In genomic region chr2:111121873-111122630, GRCh38 we compare ENCODE assay signal across 8 cellular contexts. TPM values are rescaled to one million over a fixed set of nuclear protein-coding genes. Genes with fewer than 3 reads are reported as not detected.
DNase-seq lines count a peak whose midpoint lies in the region; ATAC-seq and TF ChIP-seq lines count a peak whose summit lies in the region.

No MANE protein-coding gene starts in this region.

- H3K9ac ChIP-seq in endodermal cell (ENCODE audit: extremely low read depth, low read length, poor library complexity, severe bottlenecking) = peak overlapping the region; percentile 68

- TF ChIP-seq CTCF in endodermal cell (conservative IDR thresholded peaks at IDR 0.05) = no peak

- H3K27me3 Mint-ChIP-seq in CD4-positive, alpha-beta memory T cell = peaks cover 10 to 24% of the 10 kb centered on the region in 2 donors
- peaks cover 53% of the 10 kb centered on the region for H3K27me3 Mint-ChIP-seq in activated CD8-positive, alpha-beta memory T cell treated with anti-CD3 and anti-CD28 coated beads, Interleukin-2, amount 10 ng/mL, durations not matched to agents 7 days and 5 days
- H3K27me3 Mint-ChIP-seq in endodermal cell (ENCODE audit: insufficient read depth) = peaks cover 34% of the 10 kb centered on the region

- peaks cover 28 to 43% of the 10 kb centered on the region in 2 donors for H3K36me3 Mint-ChIP-seq in CD4-positive, alpha-beta memory T cell
- peaks cover 22% of the 10 kb centered on the region for H3K36me3 Mint-ChIP-seq in activated CD8-positive, alpha-beta memory T cell treated with anti-CD3 and anti-CD28 coated beads, Interleukin-2, amount 10 ng/mL, durations not matched to agents 7 days and 5 days
- H3K36me3 Mint-ChIP-seq in endodermal cell (ENCODE audit: low read depth) = peaks cover 32% of the 10 kb centered on the region

- H3K36me3 ChIP-seq in CD4-positive, alpha-beta memory T cell (ENCODE audit: insufficient read depth, low read length) = no peaks in the 10 kb centered on the region
- H3K36me3 ChIP-seq in endodermal cell (ENCODE audit: control insufficient read depth, insufficient read depth, low read length) = peaks cover 32% of the 10 kb centered on the region

- peaks cover 0 to 1% (median 0%) of the 10 kb centered on the region in 8 donors for H3K9me3 Mint-ChIP-seq in CD4-positive, alpha-beta memory T cell
- no peaks in the 10 kb centered on the region for H3K9me3 Mint-ChIP-seq in activated CD8-positive, alpha-beta memory T cell treated with anti-CD3 and anti-CD28 coated beads, Interleukin-2, amount 10 ng/mL, durations not matched to agents 7 days and 5 days (ENCODE audit: low read depth)
- H3K9me3 Mint-ChIP-seq in endodermal cell = no peaks in the 10 kb centered on the region

- H3K9me3 ChIP-seq in CD4-positive, alpha-beta memory T cell (ENCODE audit: control insufficient read depth in 1 of 2, low read length in 2 of 2) = no peaks in the 10 kb centered on the region
- H3K9me3 ChIP-seq in endodermal cell (ENCODE audit: control insufficient read depth, low read length) = no peaks in the 10 kb centered on the region

- peaks cover 26 to 63% (median 41%) of the 10 kb centered on the region in 4 donors for H3K4me1 Mint-ChIP-seq in CD4-positive, alpha-beta memory T cell
- H3K4me1 Mint-ChIP-seq in activated CD8-positive, alpha-beta memory T cell treated with anti-CD3 and anti-CD28 coated beads, Interleukin-2, amount 10 ng/mL, durations not matched to agents 7 days and 5 days = peaks cover 40% of the 10 kb centered on the region
- H3K4me1 Mint-ChIP-seq in endodermal cell = peaks cover 16% of the 10 kb centered on the region

- peak; percentile 67 to 86 (median 77) for DNase-seq in CD4-positive, alpha-beta memory T cell
- DNase-seq in NOMO-1 (lab: John Stamatoyannopoulos, UW; ENCODE audit: unreplicated experiment in 2 of 2) = peak; percentile 81 to 88
- DNase-seq in activated CD8-positive, alpha-beta memory T cell treated with anti-CD3 and anti-CD28 coated beads, Interleukin-2, amount 10 ng/mL, durations not matched to agents 7 days and 5 days = peak; percentile 82
- DNase-seq in endodermal cell = peak; percentile 96
- peak; percentile 97 for DNase-seq in mesenteric fat pad (ENCODE audit: low spot score)
- DNase-seq in stimulated activated CD8-positive, alpha-beta memory T cell treated with anti-CD3 and anti-CD28 coated beads, Interleukin-12 subunit alpha, Interleukin-12 subunit beta, amount 100 ng/mL, for 4 hours (ENCODE audit: low read depth) = peak; percentile 66

- H3K4me3 Mint-ChIP-seq in CD4-positive, alpha-beta memory T cell = peak overlapping the region; percentile 85 to 96 (median 94)
- H3K4me3 Mint-ChIP-seq in activated CD8-positive, alpha-beta memory T cell treated with anti-CD3 and anti-CD28 coated beads, Interleukin-2, amount 10 ng/mL, durations not matched to agents 7 days and 5 days = peak overlapping the region; percentile 92
- H3K4me3 Mint-ChIP-seq in endodermal cell = peak overlapping the region; percentile 86

- 1% methylated on average over 24 to 90 of the region's 90 CpGs for WGBS in endodermal cell (ENCODE audit: insufficient coverage in 1 of 2, insufficient read length in 1 of 2), 2 experiments

- peak overlapping the region; percentile 78 to 83 for H3K4me3 ChIP-seq in CD4-positive, alpha-beta memory T cell (ENCODE audit: low read length in 2 of 2)
- peak overlapping the region; percentile 85 for H3K4me3 ChIP-seq in endodermal cell (ENCODE audit: low read length)

- intact Hi-C loops in CD4-positive, alpha-beta memory T cell (cut with micrococcal nuclease) = loop anchor here (5.0 to 10.0 kb wide), 4 partner anchors 447 to 1640 kb away; partner anchors contain the start of genes BUB1 and CKAP2L

- H3K27ac ChIP-seq in CD4-positive, alpha-beta memory T cell (ENCODE audit: low read depth, low read length) = peak overlapping the region; percentile 32
- peak overlapping the region; percentile 16 for H3K27ac ChIP-seq in endodermal cell (ENCODE audit: low read depth, low read length)

- H3K4me1 ChIP-seq in CD4-positive, alpha-beta memory T cell (ENCODE audit: insufficient read depth, low read length) = peaks cover 43% of the 10 kb centered on the region
- H3K4me1 ChIP-seq in endodermal cell (ENCODE audit: control insufficient read depth, insufficient read depth, low read length) = peaks cover 3% of the 10 kb centered on the region

- CTCF ChIA-PET in CD4-positive, alpha-beta memory T cell (lab: Charles Lee; ENCODE audit: partially characterized antibody) = no interaction called here
- CTCF ChIA-PET in activated CD8-positive, alpha-beta memory T cell treated with anti-CD3 and anti-CD28 coated beads, Interleukin-2, amount 10 ng/mL, durations not matched to agents 7 days and 5 days (lab: Charles Lee) = interaction anchor here (1.4 to 1.9 kb wide), 2 partner anchors 263 to 577 kb away, joined by 4 to 9 read pairs; no protein-coding TSS in a partner anchor

- H3K27me3 ChIP-seq in CD4-positive, alpha-beta memory T cell (ENCODE audit: insufficient read depth, low read length) = peaks cover 26% of the 10 kb centered on the region
- peaks cover 32% of the 10 kb centered on the region for H3K27me3 ChIP-seq in endodermal cell (ENCODE audit: control insufficient read depth, insufficient read depth, low read length, poor library complexity, severe bottlenecking)

- POLR2A ChIA-PET in CD4-positive, alpha-beta memory T cell (lab: Charles Lee; ENCODE audit: partially characterized antibody) = interaction anchor here (1.6 to 2.2 kb wide), 3 partner anchors 11 to 933 kb away, joined by 5 to 10 read pairs (median 6); partner anchors contain the start of gene TMEM87B

- ATAC-seq in GM19455 (IDR thresholded peaks at IDR 0.05; ENCODE audit: unreplicated experiment) (peak; percentile 50), HG03571 (IDR thresholded peaks at IDR 0.05; ENCODE audit: unreplicated experiment) (peak; percentile 40)
- peak; percentile 68 for ATAC-seq in activated CD8-positive, alpha-beta memory T cell treated with anti-CD3 and anti-CD28 coated beads, Interleukin-2, amount 10 ng/mL, durations not matched to agents 7 days and 5 days

- H3K27ac Mint-ChIP-seq in CD4-positive, alpha-beta memory T cell = peak overlapping the region in 6 of 7 donors; percentile 31 to 90 (median 82)
- peak overlapping the region; percentile 68 for H3K27ac Mint-ChIP-seq in activated CD8-positive, alpha-beta memory T cell treated with anti-CD3 and anti-CD28 coated beads, Interleukin-2, amount 10 ng/mL, durations not matched to agents 7 days and 5 days
- peak overlapping the region; percentile 94 for H3K27ac Mint-ChIP-seq in endodermal cell

RNA-seq across cellular contexts. Expression of gene BCL2L11, which starts 1.3 kb away (rescaled TPM):
- 10 to 100 TPM; 33.4 to 34.1 TPM for total RNA-seq in CD4-positive, alpha-beta memory T cell
- polyA plus RNA-seq in CD4-positive, alpha-beta memory T cell = 10 to 100 TPM in 1 of 2 donors, 1 to 10 TPM in 1; 4.7 to 15.8 TPM
- total RNA-seq in activated CD8-positive, alpha-beta memory T cell treated with anti-CD3 and anti-CD28 coated beads, Interleukin-2, amount 10 ng/mL, durations not matched to agents 7 days and 5 days = 10 to 100 TPM; 11.9 to 46.8 TPM
- total RNA-seq in endodermal cell (10 to 100 TPM; 16.7 to 21.0 TPM), mesenteric fat pad (9.0 TPM)
- 18.3 TPM for polyA plus RNA-seq in endodermal cell (2013, experiment 1 of 2)
- polyA plus RNA-seq in endodermal cell (2013, experiment 2 of 2) = 21.4 TPM

Comparison
In these comparisons a context has a peak if more than half of its experiments do, and no peak if none do; other contexts are left out.
1. Peak in every context shown above with its lines: DNase-seq, ATAC-seq, H3K4me3 ChIP-seq and H3K27ac ChIP-seq.